8 cellular contexts compared by ENCODE assay signal in the genomic region with DNA sequence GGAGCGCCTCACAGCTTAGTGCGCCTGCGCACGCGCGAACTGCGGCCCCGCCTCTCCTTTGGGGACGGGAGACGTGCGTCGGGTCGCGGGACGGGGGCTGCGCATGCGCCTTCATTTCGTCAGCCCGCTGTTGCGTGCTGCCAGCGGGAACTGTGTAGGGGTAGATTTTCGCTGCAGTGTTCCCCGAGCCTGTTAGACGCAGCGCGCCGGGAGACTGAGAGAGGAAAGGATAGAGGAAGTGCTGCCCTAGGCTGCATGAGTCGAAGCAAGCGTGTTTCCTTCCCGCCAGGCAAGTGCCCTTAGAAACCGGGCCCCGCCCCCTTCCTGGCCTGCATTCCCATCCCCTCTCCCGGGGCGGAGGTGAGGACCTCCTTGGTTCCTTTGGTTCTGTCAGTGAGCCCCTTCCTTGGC. TPM values are rescaled to one million over a fixed set of nuclear protein-coding genes. Genes with fewer than 3 reads are reported as not detected.
DNase-seq lines count a peak whose midpoint lies in the region; ATAC-seq, FAIRE-seq and TF ChIP-seq lines count a peak whose summit lies in the region.

No MANE protein-coding gene starts in this region.

- peak; percentile 89 for FAIRE-seq in H54 (lab: Jason Lieb, UNC)

- H3K36me3 ChIP-seq in fibroblast of lung (ENCODE audit: control insufficient read depth, insufficient read depth, low read length): no peaks in the 10 kb centered on the region

- H2AFZ ChIP-seq in fibroblast of lung (ENCODE audit: low read length): no peak overlapping the region

- POLR2A ChIA-PET in naive thymus-derived CD8-positive, alpha-beta T cell (lab: Charles Lee): interaction anchor here (0.6 to 1.6 kb wide), 12 partner anchors 9 to 119 kb away, joined by 3 to 11 read pairs (median 4); a partner anchor contains a TSS

- H3K4me1 Mint-ChIP-seq in activated T-helper 17 cell treated with anti-CD3 and anti-CD28 coated beads, Interleukin-2, amount 50 U/mL, for 72 hours: peaks cover 27% of the 10 kb centered on the region
- peaks cover 31 to 66% (median 62%) of the 10 kb centered on the region in 4 donors for H3K4me1 Mint-ChIP-seq in naive thymus-derived CD8-positive, alpha-beta T cell
- peaks cover 25 to 44% of the 10 kb centered on the region in 2 donors for H3K4me1 Mint-ChIP-seq in stimulated activated naive B cell treated with anti-CD40 and anti-IgM and Interleukin-4, amounts not matched to agents 10 μg/mL and 1 μg/mL and 100 μg/mL, for 72 hours

- peak overlapping the region; percentile 91 for H3K4me3 Mint-ChIP-seq in activated T-helper 17 cell treated with anti-CD3 and anti-CD28 coated beads, Interleukin-2, amount 50 U/mL, for 72 hours
- peak overlapping the region; percentile 93 to 99 (median 96) for H3K4me3 Mint-ChIP-seq in naive thymus-derived CD8-positive, alpha-beta T cell
- H3K4me3 Mint-ChIP-seq in stimulated activated naive B cell treated with anti-CD40 and anti-IgM and Interleukin-4, amounts not matched to agents 10 μg/mL and 1 μg/mL and 100 μg/mL, for 72 hours: peak overlapping the region; percentile 90 to 95

- no peaks in the 10 kb centered on the region for H3K9me3 Mint-ChIP-seq in activated T-helper 17 cell treated with anti-CD3 and anti-CD28 coated beads, Interleukin-2, amount 50 U/mL, for 72 hours
- no peaks in the 10 kb centered on the region for H3K9me3 Mint-ChIP-seq in naive thymus-derived CD8-positive, alpha-beta T cell
- no peaks in the 10 kb centered on the region for H3K9me3 Mint-ChIP-seq in stimulated activated naive B cell treated with anti-CD40 and anti-IgM and Interleukin-4, amounts not matched to agents 10 μg/mL and 1 μg/mL and 100 μg/mL, for 72 hours

- peaks cover 73% of the 10 kb centered on the region for H3K79me2 ChIP-seq in fibroblast of lung (ENCODE audit: control insufficient read depth, insufficient read depth, low read length)

- H3K4me1 ChIP-seq in fibroblast of lung (ENCODE audit: control insufficient read depth, extremely low read depth, insufficient read depth, low read length): peaks cover 10% of the 10 kb centered on the region

- peak overlapping the region; percentile 100 for H3K4me2 ChIP-seq in fibroblast of lung (ENCODE audit: extremely low read depth, insufficient read depth, low read length)

- ATAC-seq in activated T-helper 17 cell treated with anti-CD3 and anti-CD28 coated beads, Interleukin-2, amount 50 U/mL, for 72 hours (replicated peaks): peak; percentile 81
- peak; percentile 90 to 91 for ATAC-seq in naive thymus-derived CD8-positive, alpha-beta T cell
- peak; percentile 92 for ATAC-seq in stimulated activated naive B cell treated with anti-CD40 and anti-IgM and Interleukin-4, amounts not matched to agents 10 μg/mL and 1 μg/mL and 100 μg/mL, for 72 hours (replicated peaks)

- H3K27ac Mint-ChIP-seq in activated T-helper 17 cell treated with anti-CD3 and anti-CD28 coated beads, Interleukin-2, amount 50 U/mL, for 72 hours: peak overlapping the region; percentile 95
- peak overlapping the region; percentile 89 to 98 (median 95) for H3K27ac Mint-ChIP-seq in naive thymus-derived CD8-positive, alpha-beta T cell
- peak overlapping the region; percentile 98 for H3K27ac Mint-ChIP-seq in stimulated activated naive B cell treated with anti-CD40 and anti-IgM and Interleukin-4, amounts not matched to agents 10 μg/mL and 1 μg/mL and 100 μg/mL, for 72 hours

- no peaks in the 10 kb centered on the region for H4K20me1 ChIP-seq in fibroblast of lung (ENCODE audit: control insufficient read depth, extremely low read depth, insufficient read depth, low read length)

- H3K9ac ChIP-seq in fibroblast of lung (ENCODE audit: insufficient read depth, low read length): peak overlapping the region; percentile 96

- H3K4me3 ChIP-seq in LNCaP clone FGC (ENCODE audit: low read depth, low read length): peak overlapping the region; percentile 89
- H3K4me3 ChIP-seq in fibroblast of lung (replicated peaks in 1 of 4; ENCODE audit: control extremely low read depth in 1 of 4, insufficient read depth in 1 of 4, low read depth in 3 of 4, low read length in 4 of 4): peak overlapping the region; percentile 72 to 96 (median 86)

- no peaks in the 10 kb centered on the region for H3K9me3 ChIP-seq in fibroblast of lung (ENCODE audit: control insufficient read depth, insufficient read depth, low read depth, low read length)

- DNase-seq in ELF-1 (ENCODE audit: low read depth, low spot score): peak; percentile 96
- DNase-seq in H54 (ENCODE audit: insufficient read length, low spot score): peak; percentile 74
- peak; percentile 73 for DNase-seq in LNCaP clone FGC (ENCODE audit: low read depth)
- peak; percentile 88 for DNase-seq in RPMI7951 (ENCODE audit: low read depth)
- DNase-seq in fibroblast of lung (ENCODE audit: low read depth in 2 of 2): peak; percentile 88 to 94
- peak in 9 of 10 donors; percentile 90 to 97 (median 95) for DNase-seq in naive thymus-derived CD8-positive, alpha-beta T cell
- peak; percentile 94 for DNase-seq in stimulated activated naive B cell treated with anti-CD40 and anti-IgM and Interleukin-4, amounts not matched to agents 10 μg/mL and 1 μg/mL and 100 μg/mL, for 72 hours

- TF ChIP-seq POLR2A in H54 (IDR thresholded peaks at IDR 0.05; ENCODE audit: low read depth, low read length): peak; percentile 76

- no peaks in the 10 kb centered on the region for H3K27me3 Mint-ChIP-seq in activated T-helper 17 cell treated with anti-CD3 and anti-CD28 coated beads, Interleukin-2, amount 50 U/mL, for 72 hours
- H3K27me3 Mint-ChIP-seq in naive thymus-derived CD8-positive, alpha-beta T cell: no peaks in the 10 kb centered on the region
- no peaks in the 10 kb centered on the region for H3K27me3 Mint-ChIP-seq in stimulated activated naive B cell treated with anti-CD40 and anti-IgM and Interleukin-4, amounts not matched to agents 10 μg/mL and 1 μg/mL and 100 μg/mL, for 72 hours

- TF ChIP-seq CTCF in LNCaP clone FGC (IDR thresholded peaks at IDR 0.05; ENCODE audit: control insufficient read depth, extremely low read depth, insufficient read depth) (no peak), fibroblast of lung (conservative IDR thresholded peaks at IDR 0.05 in 1 of 2, IDR thresholded peaks at IDR 0.05 in 1 of 2; ENCODE audit: low read depth in 1 of 2, low read length in 2 of 2) (no peak)

- H3K27ac ChIP-seq in fibroblast of lung (ENCODE audit: insufficient read depth, low read length): peak overlapping the region; percentile 99

- peaks cover 60% of the 10 kb centered on the region for H3K36me3 Mint-ChIP-seq in activated T-helper 17 cell treated with anti-CD3 and anti-CD28 coated beads, Interleukin-2, amount 50 U/mL, for 72 hours (ENCODE audit: low read depth)
- peaks cover under 1 to 19% (median 3%) of the 10 kb centered on the region in 3 donors for H3K36me3 Mint-ChIP-seq in naive thymus-derived CD8-positive, alpha-beta T cell
- peaks cover 19 to 28% of the 10 kb centered on the region in 2 donors for H3K36me3 Mint-ChIP-seq in stimulated activated naive B cell treated with anti-CD40 and anti-IgM and Interleukin-4, amounts not matched to agents 10 μg/mL and 1 μg/mL and 100 μg/mL, for 72 hours

- H3K27me3 ChIP-seq in fibroblast of lung (ENCODE audit: control insufficient read depth, insufficient read depth, low read length): no peaks in the 10 kb centered on the region

RNA-seq across cellular contexts. Expression of a gene that starts 12.3 kb away (rescaled TPM):
- 47.7 and 74.6 TPM in 2 replicates for total RNA-seq in RPMI7951 (2014; rRNA removed; shearing (Covaris generic))
- total RNA-seq in activated T-helper 17 cell treated with anti-CD3 and anti-CD28 coated beads, Interleukin-2, amount 50 U/mL, for 72 hours: 10 to 100 TPM in 1 of 2 donors, 1 to 10 TPM in 1; 3.1 to 14.9 TPM
- total RNA-seq in fibroblast of lung: 12.1 and 12.6 TPM in 2 replicates
- 7.0 and 115 TPM in 2 replicates for polyA plus RNA-seq in fibroblast of lung
- polyA plus RNA-seq in fibroblast of lung (2012): 6.4 and 72.9 TPM in 2 replicates
- polyA minus RNA-seq in fibroblast of lung (ENCODE audit: low replicate concordance): 4.1 and 35.0 TPM in 2 replicates
- total RNA-seq in naive thymus-derived CD8-positive, alpha-beta T cell: 1 to 10 TPM; 3.9 to 4.6 TPM
- polyA plus RNA-seq in naive thymus-derived CD8-positive, alpha-beta T cell: 1 to 10 TPM in 1 of 3 donors, under 1 TPM in 2; 0.27 to 1.1 (median 0.83) TPM

RNA-seq across cellular contexts. Expression of a gene that starts 12.3 kb away (rescaled TPM):
- 30.6 and 33.4 TPM in 2 replicates for total RNA-seq in RPMI7951 (2014; rRNA removed; shearing (Covaris generic))
- total RNA-seq in activated T-helper 17 cell treated with anti-CD3 and anti-CD28 coated beads, Interleukin-2, amount 50 U/mL, for 72 hours: 10 to 100 TPM; 22.9 to 35.0 TPM
- total RNA-seq in fibroblast of lung: 31.1 and 45.2 TPM in 2 replicates
- polyA plus RNA-seq in fibroblast of lung: 20.7 and 30.5 TPM in 2 replicates
- polyA plus RNA-seq in fibroblast of lung (2012): 20.5 and 35.5 TPM in 2 replicates
- polyA minus RNA-seq in fibroblast of lung (ENCODE audit: low replicate concordance): 17.3 and 33.7 TPM in 2 replicates
- total RNA-seq in naive thymus-derived CD8-positive, alpha-beta T cell: 1 to 10 TPM; 7.4 to 8.5 TPM
- 1 to 10 TPM; 2.2 to 4.5 (median 2.6) TPM for polyA plus RNA-seq in naive thymus-derived CD8-positive, alpha-beta T cell

Comparison
In these comparisons a context has a peak if more than half of its experiments do, and no peak if none do; other contexts are left out.
1. Peak in every context shown above with its lines: DNase-seq, ATAC-seq, H3K4me3 ChIP-seq and H3K27ac ChIP-seq.